In genomic region chr2:172458561-172459124, GRCh38 we compare ENCODE assay signal across 3 cellular contexts.
A peak's percentile ranks its signal among the peaks of the same experiment; 100 is the strongest.
TF ChIP-seq lines count a peak whose summit lies in the region.

No MANE protein-coding gene starts in this region.

TF ChIP-seq in SK-N-SH, 30 proteins besides CTCF, POLR2A, EP300 and RAD21:
- no peak for TF ChIP-seq TEAD4 (IDR thresholded peaks at IDR 0.05; ENCODE audit: borderline replicate concordance, insufficient read depth)
- TF ChIP-seq FOXJ3 (CRISPR knock-in tag; IDR thresholded peaks at IDR 0.05), result no peak
- TF ChIP-seq GATA2 (CRISPR knock-in tag; IDR thresholded peaks at IDR 0.05), result no peak
- TF ChIP-seq, protein P1, sequence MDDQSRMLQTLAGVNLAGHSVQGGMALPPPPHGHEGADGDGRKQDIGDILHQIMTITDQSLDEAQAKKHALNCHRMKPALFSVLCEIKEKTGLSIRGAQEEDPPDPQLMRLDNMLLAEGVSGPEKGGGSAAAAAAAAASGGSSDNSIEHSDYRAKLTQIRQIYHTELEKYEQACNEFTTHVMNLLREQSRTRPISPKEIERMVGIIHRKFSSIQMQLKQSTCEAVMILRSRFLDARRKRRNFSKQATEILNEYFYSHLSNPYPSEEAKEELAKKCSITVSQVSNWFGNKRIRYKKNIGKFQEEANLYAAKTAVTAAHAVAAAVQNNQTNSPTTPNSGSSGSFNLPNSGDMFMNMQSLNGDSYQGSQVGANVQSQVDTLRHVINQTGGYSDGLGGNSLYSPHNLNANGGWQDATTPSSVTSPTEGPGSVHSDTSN (IDR thresholded peaks at IDR 0.05), result peak; percentile 52
- no peak for TF ChIP-seq MEF2A (IDR thresholded peaks at IDR 0.05; ENCODE audit: borderline replicate concordance, low read depth)
- TF ChIP-seq TCF12 (IDR thresholded peaks at IDR 0.05), result peak; percentile 68
- TF ChIP-seq CHD2 (IDR thresholded peaks at IDR 0.05; ENCODE audit: low read length, partially characterized antibody), result no peak
- no peak for TF ChIP-seq ELF1 (IDR thresholded peaks at IDR 0.05)

TF ChIP-seq in SK-N-SH treated with all-trans-retinoic acid at 6 μM for 48 hours, 23 proteins besides CTCF, POLR2A, EP300 and RAD21 (continued from another document):
- TF ChIP-seq ISL1 (CRISPR knock-in tag; IDR thresholded peaks at IDR 0.05), result no peak
- TF ChIP-seq ZNF70 (CRISPR knock-in tag; IDR thresholded peaks at IDR 0.05), result no peak
- TF ChIP-seq ZNF565 (CRISPR knock-in tag; conservative IDR thresholded peaks at IDR 0.05; ENCODE audit: low read depth), result no peak

TF ChIP-seq in WTC11, 78 proteins besides CTCF, POLR2A, EP300 and RAD21:
- TF ChIP-seq ZNF219 (CRISPR knock-in tag; IDR thresholded peaks at IDR 0.05; ENCODE audit: borderline replicate concordance) (no peak), ZNF423 (CRISPR knock-in tag; IDR thresholded peaks at IDR 0.05) (no peak), TCF7 (CRISPR knock-in tag; IDR thresholded peaks at IDR 0.05; ENCODE audit: low read depth) (no peak), NFATC4 (CRISPR knock-in tag; IDR thresholded peaks at IDR 0.05) (no peak), NR2C2 (CRISPR knock-in tag; IDR thresholded peaks at IDR 0.05) (no peak), ARID4B (CRISPR knock-in tag; IDR thresholded peaks at IDR 0.05; ENCODE audit: borderline replicate concordance) (no peak), PRRX2 (CRISPR knock-in tag; IDR thresholded peaks at IDR 0.05) (no peak), GABPB1 (CRISPR knock-in tag; IDR thresholded peaks at IDR 0.05) (no peak), KAT7 (CRISPR knock-in tag; IDR thresholded peaks at IDR 0.05; ENCODE audit: borderline replicate concordance) (no peak)
- TF ChIP-seq, protein P2, sequence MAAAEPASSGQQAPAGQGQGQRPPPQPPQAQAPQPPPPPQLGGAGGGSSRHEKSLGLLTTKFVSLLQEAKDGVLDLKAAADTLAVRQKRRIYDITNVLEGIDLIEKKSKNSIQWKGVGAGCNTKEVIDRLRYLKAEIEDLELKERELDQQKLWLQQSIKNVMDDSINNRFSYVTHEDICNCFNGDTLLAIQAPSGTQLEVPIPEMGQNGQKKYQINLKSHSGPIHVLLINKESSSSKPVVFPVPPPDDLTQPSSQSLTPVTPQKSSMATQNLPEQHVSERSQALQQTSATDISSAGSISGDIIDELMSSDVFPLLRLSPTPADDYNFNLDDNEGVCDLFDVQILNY (CRISPR knock-in tag; IDR thresholded peaks at IDR 0.05), result no peak
- TF ChIP-seq, protein P3, sequence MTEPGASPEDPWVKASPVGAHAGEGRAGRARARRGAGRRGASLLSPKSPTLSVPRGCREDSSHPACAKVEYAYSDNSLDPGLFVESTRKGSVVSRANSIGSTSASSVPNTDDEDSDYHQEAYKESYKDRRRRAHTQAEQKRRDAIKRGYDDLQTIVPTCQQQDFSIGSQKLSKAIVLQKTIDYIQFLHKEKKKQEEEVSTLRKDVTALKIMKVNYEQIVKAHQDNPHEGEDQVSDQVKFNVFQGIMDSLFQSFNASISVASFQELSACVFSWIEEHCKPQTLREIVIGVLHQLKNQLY (CRISPR knock-in tag; IDR thresholded peaks at IDR 0.05), result no peak
